20 cellular contexts compared by ENCODE assay signal in genomic region chr4:48746608-48747374, GRCh38. TPM values are rescaled to one million over a fixed set of nuclear protein-coding genes. Genes with fewer than 3 reads are reported as not detected.
DNase-seq lines count a peak whose midpoint lies in the region; ATAC-seq and TF ChIP-seq lines count a peak whose summit lies in the region.
"Had no signal": no experiment of that assay in that cellular context is flagged by ENCODE, and none has a peak within 500 bp of the region (broad histone marks: within the 10 kb centered on the region; RNA-seq: fewer than 3 reads in every experiment).

No MANE protein-coding gene starts in this region.

- no peak overlapping the region for H2BK20ac ChIP-seq in H9 (ENCODE audit: low read depth, low read length, poor library complexity, severe bottlenecking)

- no peak overlapping the region for H3K18ac ChIP-seq in H9 (ENCODE audit: insufficient read length, low read depth, low read length)

- H3T11ph ChIP-seq in H9 (ENCODE audit: low read length), result no peak overlapping the region

- H3K4me1 Mint-ChIP-seq in CD4-positive, alpha-beta memory T cell, result peaks cover 54 to 80% (median 70%) of the 10 kb centered on the region in 4 donors
- peaks cover 19 to 31% of the 10 kb centered on the region in 2 experiments for H3K4me1 Mint-ChIP-seq in H9
- H3K4me1 Mint-ChIP-seq in activated naive CD8-positive, alpha-beta T cell treated with anti-CD3 and anti-CD28 coated beads, Interleukin-2, amount 10 ng/mL, durations not matched to agents 7 days and 5 days, result peaks cover 31% of the 10 kb centered on the region

- no peak overlapping the region for H2AK5ac ChIP-seq in H9 (ENCODE audit: insufficient read length, low read length)

- H3K23ac ChIP-seq in H9 (ENCODE audit: insufficient read length, low read depth, low read length), result no peak overlapping the region

- no peak overlapping the region for H2BK15ac ChIP-seq in H9 (ENCODE audit: low read depth, low read length)

- H3K4me1 ChIP-seq in CD4-positive, alpha-beta memory T cell (ENCODE audit: insufficient read depth, low read length), result peaks cover 58% of the 10 kb centered on the region
- peaks cover 7% of the 10 kb centered on the region; the same call in 1 of the 2 replicates for H3K4me1 ChIP-seq in H9 (ENCODE audit: insufficient read depth, low read length)
- H3K4me1 ChIP-seq: pancreas had no signal

- no peaks in the 10 kb centered on the region for H3K9me3 ChIP-seq in CD4-positive, alpha-beta memory T cell (ENCODE audit: control insufficient read depth in 1 of 2, low read length in 2 of 2)
- no peaks in the 10 kb centered on the region for H3K9me3 ChIP-seq in H9 (ENCODE audit: control insufficient read depth, low read depth, low read length)
- H3K9me3 ChIP-seq: left lung, MG63, pancreas, SK-N-SH, tibial nerve had no signal

- DNase-seq in CD4-positive, alpha-beta memory T cell, result peak in 2 of 5 donors; percentile 9 to 56
- no peak for DNase-seq in H9
- DNase-seq in activated naive CD8-positive, alpha-beta T cell treated with anti-CD3 and anti-CD28 coated beads, Interleukin-2, amount 10 ng/mL, durations not matched to agents 7 days and 5 days, result no peak
- no peak for DNase-seq in left lobe of liver (ENCODE audit: low spot score)
- no peak for DNase-seq in sciatic nerve (ENCODE audit: low spot score)
- no peak for DNase-seq in left colon
- DNase-seq in GM03348 (ENCODE audit: low spot score), result no peak
- no peak for DNase-seq in NCI-H2081 treated with DMSO at 0.1 percent for 48 hours (lab: John Stamatoyannopoulos, UW)
- DNase-seq: activated CD4-positive, alpha-beta memory T cell treated with anti-CD3 and anti-CD28 coated beads for 36 hours; activated gamma-delta T cell; AML-193; DMS153; left lung; MG63; NCI-H2029 treated with DMSO at 0.1 percent for 48 hours; NCI-H69; pancreas; SK-N-SH had no signal

- no peak overlapping the region for H3K4me3 ChIP-seq in CD4-positive, alpha-beta memory T cell (ENCODE audit: low read length in 2 of 2)
- H3K4me3 ChIP-seq: left lung, MG63, pancreas, skin epidermis, tibial nerve had no signal

- POLR2A ChIA-PET in CD4-positive, alpha-beta memory T cell (lab: Charles Lee; ENCODE audit: partially characterized antibody), result no interaction called here
- POLR2A ChIA-PET in activated naive CD8-positive, alpha-beta T cell treated with anti-CD3 and anti-CD28 coated beads, Interleukin-2, amount 10 ng/mL, durations not matched to agents 7 days and 5 days (lab: Charles Lee), result no interaction called here

- no peak overlapping the region for H4K91ac ChIP-seq in H9 (ENCODE audit: insufficient read length, low read depth, low read length)

- H3K79me1 ChIP-seq in H9 (ENCODE audit: insufficient read depth, low read depth, low read length, poor library complexity, severe bottlenecking), result peaks cover 17% of the 10 kb centered on the region

- CTCF ChIA-PET in CD4-positive, alpha-beta memory T cell (lab: Charles Lee; ENCODE audit: partially characterized antibody), result no interaction called here

- no peak overlapping the region for H4K8ac ChIP-seq in H9 (replicated peaks; ENCODE audit: insufficient read length, low read depth, low read length)

- H3K4ac ChIP-seq in H9 (ENCODE audit: low read depth, low read length), result no peak overlapping the region

- intact Hi-C loops in CD4-positive, alpha-beta memory T cell (cut with micrococcal nuclease), result no loop called here
- intact Hi-C loops in sciatic nerve (cut with DNase I), result no loop called here
- intact Hi-C loops in left colon (cut with DNase I, micrococcal nuclease), result no loop called here

- no peak overlapping the region for H3K9ac ChIP-seq in H9 (ENCODE audit: extremely low read depth, insufficient read length, low read length)
- H3K9ac ChIP-seq: SK-N-SH had no signal

- WGBS in H9 (ENCODE audit: extremely low coverage, insufficient read length, low lambda C conversion rate), result no CpG with 5 or more reads among the region's 4 CpGs

- H3K23me2 ChIP-seq in H9 (ENCODE audit: insufficient read length, low read depth, low read length, poor library complexity, severe bottlenecking), result no peaks in the 10 kb centered on the region

- H3K4me2 ChIP-seq in H9 (ENCODE audit: insufficient read depth, insufficient read length, low read length), result no peak overlapping the region
- H3K4me2 ChIP-seq: SK-N-SH had no signal

- H3K9me3 Mint-ChIP-seq in CD4-positive, alpha-beta memory T cell, result no peaks in the 10 kb centered on the region
- no peaks in the 10 kb centered on the region; a peak in 2 of 5 replicates for H3K9me3 Mint-ChIP-seq in H9
- peaks cover 2% of the 10 kb centered on the region for H3K9me3 Mint-ChIP-seq in activated naive CD8-positive, alpha-beta T cell treated with anti-CD3 and anti-CD28 coated beads, Interleukin-2, amount 10 ng/mL, durations not matched to agents 7 days and 5 days
- H3K9me3 Mint-ChIP-seq: activated CD4-positive, alpha-beta memory T cell treated with anti-CD3 and anti-CD28 coated beads for 36 hours had no signal

- H3K4me3 Mint-ChIP-seq in CD4-positive, alpha-beta memory T cell, result peak overlapping the region in 5 of 8 donors; percentile 16 to 53 (median 41)
- H3K4me3 Mint-ChIP-seq in H9, result no peak overlapping the region
- peak overlapping the region; percentile 59 for H3K4me3 Mint-ChIP-seq in activated naive CD8-positive, alpha-beta T cell treated with anti-CD3 and anti-CD28 coated beads, Interleukin-2, amount 10 ng/mL, durations not matched to agents 7 days and 5 days
- H3K4me3 Mint-ChIP-seq: activated CD4-positive, alpha-beta memory T cell treated with anti-CD3 and anti-CD28 coated beads for 36 hours had no signal

- H3K27me3 Mint-ChIP-seq in CD4-positive, alpha-beta memory T cell, result no peaks in the 10 kb centered on the region
- H3K27me3 Mint-ChIP-seq in H9 (ENCODE audit: low read depth), result no peaks in the 10 kb centered on the region
- no peaks in the 10 kb centered on the region for H3K27me3 Mint-ChIP-seq in activated naive CD8-positive, alpha-beta T cell treated with anti-CD3 and anti-CD28 coated beads, Interleukin-2, amount 10 ng/mL, durations not matched to agents 7 days and 5 days
- H3K27me3 Mint-ChIP-seq: activated CD4-positive, alpha-beta memory T cell treated with anti-CD3 and anti-CD28 coated beads for 36 hours had no signal

- no peak overlapping the region for H2BK12ac ChIP-seq in H9 (ENCODE audit: insufficient read length, low read depth, low read length)

- H3K36me3 ChIP-seq in CD4-positive, alpha-beta memory T cell (ENCODE audit: insufficient read depth, low read length), result no peaks in the 10 kb centered on the region
- H3K36me3 ChIP-seq: left lung, MG63, pancreas, tibial nerve had no signal

- TF ChIP-seq CTCF in H9 (conservative IDR thresholded peaks at IDR 0.05), result no peak

- H3K27ac ChIP-seq in CD4-positive, alpha-beta memory T cell (ENCODE audit: low read depth, low read length), result no peak overlapping the region
- H3K27ac ChIP-seq in H9 (ENCODE audit: insufficient read length, low read depth, low read length), result no peak overlapping the region
- H3K27ac ChIP-seq: left lung, pancreas, tibial nerve had no signal

- H2BK5ac ChIP-seq in H9 (ENCODE audit: insufficient read length, low read length), result no peak overlapping the region

- no peaks in the 10 kb centered on the region for H4K20me1 ChIP-seq in H9 (ENCODE audit: control insufficient read depth, insufficient read depth, insufficient read length)

- H3K14ac ChIP-seq in H9 (ENCODE audit: insufficient read depth, low read length), result no peak overlapping the region

- no peak overlapping the region for H2BK120ac ChIP-seq in H9 (ENCODE audit: low read depth, low read length, poor library complexity, severe bottlenecking)

- no peak overlapping the region for H3K56ac ChIP-seq in H9 (ENCODE audit: insufficient read length, low read depth, low read length)

- H3K36me3 Mint-ChIP-seq in CD4-positive, alpha-beta memory T cell, result peaks cover 1 to 6% of the 10 kb centered on the region in 2 donors
- peaks cover 0 to 7% (median 2%) of the 10 kb centered on the region in 3 experiments; a peak in 4 of 7 replicates for H3K36me3 Mint-ChIP-seq in H9 (ENCODE audit: insufficient read depth in 1 of 3, low read depth in 3 of 3)
- H3K36me3 Mint-ChIP-seq in activated naive CD8-positive, alpha-beta T cell treated with anti-CD3 and anti-CD28 coated beads, Interleukin-2, amount 10 ng/mL, durations not matched to agents 7 days and 5 days, result peaks cover 19% of the 10 kb centered on the region

- H3K27ac Mint-ChIP-seq in CD4-positive, alpha-beta memory T cell, result peak overlapping the region in 6 of 7 donors; percentile 59 to 86 (median 74)
- H3K27ac Mint-ChIP-seq in H9, result peak overlapping the region; percentile 71 to 92 (median 90); a peak in 4 of 7 replicates
- H3K27ac Mint-ChIP-seq in activated naive CD8-positive, alpha-beta T cell treated with anti-CD3 and anti-CD28 coated beads, Interleukin-2, amount 10 ng/mL, durations not matched to agents 7 days and 5 days, result peak overlapping the region; percentile 62
- H3K27ac Mint-ChIP-seq: activated CD4-positive, alpha-beta memory T cell treated with anti-CD3 and anti-CD28 coated beads for 36 hours had no signal

- no peak for ATAC-seq in activated naive CD8-positive, alpha-beta T cell treated with anti-CD3 and anti-CD28 coated beads, Interleukin-2, amount 10 ng/mL, durations not matched to agents 7 days and 5 days (ENCODE audit: low read depth)
- peak; percentile 99 for ATAC-seq in left lobe of liver
- no peak for ATAC-seq in sciatic nerve
- no peak for ATAC-seq in left colon
- ATAC-seq: left lung, pancreas had no signal

- H3K27me3 ChIP-seq in CD4-positive, alpha-beta memory T cell (ENCODE audit: insufficient read depth, low read length), result no peaks in the 10 kb centered on the region
- H3K27me3 ChIP-seq in H9 (ENCODE audit: insufficient read depth, low read length), result no peaks in the 10 kb centered on the region
- H3K27me3 ChIP-seq: left lung, MG63, pancreas, tibial nerve had no signal

- no peak overlapping the region for H2AFZ ChIP-seq in H9 (ENCODE audit: low read length)

- no peak overlapping the region for H4K5ac ChIP-seq in H9 (ENCODE audit: insufficient read length, low read depth, low read length)

- peaks cover 10% of the 10 kb centered on the region; the same call in 1 of the 2 replicates for H3K79me2 ChIP-seq in H9 (ENCODE audit: insufficient read depth, low read length)

RNA-seq across cellular contexts. Expression of gene FRYL, which starts 33.3 kb away (rescaled TPM):
- 100 to 1,000 TPM; 124 to 134 TPM for total RNA-seq in CD4-positive, alpha-beta memory T cell
- 10 to 100 TPM; 17.1 to 43.6 TPM for polyA plus RNA-seq in CD4-positive, alpha-beta memory T cell
- 25.8 and 31.5 TPM in 2 replicates for total RNA-seq in H9 (2021)
- 100 to 1,000 TPM in 1 of 2 experiments, 10 to 100 TPM in 1; 95.9 to 114 TPM for total RNA-seq in activated naive CD8-positive, alpha-beta T cell treated with anti-CD3 and anti-CD28 coated beads, Interleukin-2, amount 10 ng/mL, durations not matched to agents 7 days and 5 days
- 22.9 TPM for total RNA-seq in left lobe of liver
- 172 TPM for total RNA-seq in sciatic nerve
- total RNA-seq in left colon, result 100 to 1,000 TPM; 288 to 437 TPM

Comparison
In these comparisons a context has a peak if more than half of its experiments do, and no peak if none do; other contexts are left out.
1. H3K4me3 Mint-ChIP-seq: peak in CD4-positive, alpha-beta memory T cell (5 of 8) and activated naive CD8-positive, alpha-beta T cell treated with anti-CD3 and anti-CD28 coated beads, Interleukin-2, amount 10 ng/mL, durations not matched to agents 7 days and 5 days (single experiment); none in H9 (0 of 2).
2. Peak in every context shown above with its lines, with median percentiles within 50 percentile points of each other: H3K27ac Mint-ChIP-seq.